Comparison of ENCODE assay signal across 1 cellular context in the genomic region with DNA sequence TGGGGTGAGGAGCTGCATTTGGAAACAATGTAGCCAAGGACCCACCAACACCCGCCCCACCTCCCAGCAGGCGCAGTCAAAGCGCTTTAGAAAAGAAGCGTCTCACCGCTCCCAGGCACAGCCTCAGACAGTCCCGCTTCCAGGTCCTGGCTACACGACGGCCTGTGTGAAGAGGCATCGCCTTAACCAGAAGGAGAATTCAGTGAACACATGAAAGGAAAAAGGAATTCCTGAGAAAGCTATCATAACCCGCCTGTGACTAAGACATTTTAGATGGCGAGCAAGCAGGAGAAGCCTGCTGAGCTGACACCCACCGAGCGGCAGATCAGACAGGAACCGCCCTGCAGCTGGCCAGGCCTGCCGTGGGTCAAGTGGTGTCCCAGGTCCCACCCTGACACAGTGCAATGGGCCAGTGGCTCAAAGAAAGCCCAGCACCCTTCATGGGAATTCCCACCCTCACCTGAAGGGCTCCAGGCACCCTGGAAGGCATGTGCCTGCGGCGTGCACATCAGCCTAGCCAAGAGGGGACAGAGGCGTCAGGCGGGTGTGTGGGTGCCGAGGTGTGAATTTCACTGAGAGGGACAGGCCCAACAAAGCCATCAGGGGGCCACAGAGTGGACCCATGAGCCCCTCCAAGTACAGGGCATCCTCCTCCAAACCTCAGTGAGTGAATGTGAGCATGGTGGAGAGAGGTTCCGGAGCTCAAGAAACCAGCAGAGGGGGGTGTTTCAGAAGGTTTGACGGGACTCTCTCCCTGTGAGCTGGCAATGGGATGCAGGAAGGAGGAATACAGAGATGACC.
TF ChIP-seq lines count a peak whose summit lies in the region.

No MANE protein-coding gene starts in this region.

TF ChIP-seq in HepG2, 621 proteins besides CTCF, POLR2A, EP300 and RAD21 (continued from another document):
- TF ChIP-seq, protein P1, sequence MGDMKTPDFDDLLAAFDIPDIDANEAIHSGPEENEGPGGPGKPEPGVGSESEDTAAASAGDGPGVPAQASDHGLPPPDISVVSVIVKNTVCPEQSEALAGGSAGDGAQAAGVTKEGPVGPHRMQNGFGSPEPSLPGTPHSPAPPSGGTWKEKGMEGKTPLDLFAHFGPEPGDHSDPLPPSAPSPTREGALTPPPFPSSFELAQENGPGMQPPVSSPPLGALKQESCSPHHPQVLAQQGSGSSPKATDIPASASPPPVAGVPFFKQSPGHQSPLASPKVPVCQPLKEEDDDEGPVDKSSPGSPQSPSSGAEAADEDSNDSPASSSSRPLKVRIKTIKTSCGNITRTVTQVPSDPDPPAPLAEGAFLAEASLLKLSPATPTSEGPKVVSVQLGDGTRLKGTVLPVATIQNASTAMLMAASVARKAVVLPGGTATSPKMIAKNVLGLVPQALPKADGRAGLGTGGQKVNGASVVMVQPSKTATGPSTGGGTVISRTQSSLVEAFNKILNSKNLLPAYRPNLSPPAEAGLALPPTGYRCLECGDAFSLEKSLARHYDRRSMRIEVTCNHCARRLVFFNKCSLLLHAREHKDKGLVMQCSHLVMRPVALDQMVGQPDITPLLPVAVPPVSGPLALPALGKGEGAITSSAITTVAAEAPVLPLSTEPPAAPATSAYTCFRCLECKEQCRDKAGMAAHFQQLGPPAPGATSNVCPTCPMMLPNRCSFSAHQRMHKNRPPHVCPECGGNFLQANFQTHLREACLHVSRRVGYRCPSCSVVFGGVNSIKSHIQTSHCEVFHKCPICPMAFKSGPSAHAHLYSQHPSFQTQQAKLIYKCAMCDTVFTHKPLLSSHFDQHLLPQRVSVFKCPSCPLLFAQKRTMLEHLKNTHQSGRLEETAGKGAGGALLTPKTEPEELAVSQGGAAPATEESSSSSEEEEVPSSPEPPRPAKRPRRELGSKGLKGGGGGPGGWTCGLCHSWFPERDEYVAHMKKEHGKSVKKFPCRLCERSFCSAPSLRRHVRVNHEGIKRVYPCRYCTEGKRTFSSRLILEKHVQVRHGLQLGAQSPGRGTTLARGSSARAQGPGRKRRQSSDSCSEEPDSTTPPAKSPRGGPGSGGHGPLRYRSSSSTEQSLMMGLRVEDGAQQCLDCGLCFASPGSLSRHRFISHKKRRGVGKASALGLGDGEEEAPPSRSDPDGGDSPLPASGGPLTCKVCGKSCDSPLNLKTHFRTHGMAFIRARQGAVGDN (CRISPR knock-in tag; IDR thresholded peaks at IDR 0.05), result no peak
TF ChIP-seq in HepG2: peak in this region for 0.
